ENCODE assay signal across 1 cellular context in the genomic region with DNA sequence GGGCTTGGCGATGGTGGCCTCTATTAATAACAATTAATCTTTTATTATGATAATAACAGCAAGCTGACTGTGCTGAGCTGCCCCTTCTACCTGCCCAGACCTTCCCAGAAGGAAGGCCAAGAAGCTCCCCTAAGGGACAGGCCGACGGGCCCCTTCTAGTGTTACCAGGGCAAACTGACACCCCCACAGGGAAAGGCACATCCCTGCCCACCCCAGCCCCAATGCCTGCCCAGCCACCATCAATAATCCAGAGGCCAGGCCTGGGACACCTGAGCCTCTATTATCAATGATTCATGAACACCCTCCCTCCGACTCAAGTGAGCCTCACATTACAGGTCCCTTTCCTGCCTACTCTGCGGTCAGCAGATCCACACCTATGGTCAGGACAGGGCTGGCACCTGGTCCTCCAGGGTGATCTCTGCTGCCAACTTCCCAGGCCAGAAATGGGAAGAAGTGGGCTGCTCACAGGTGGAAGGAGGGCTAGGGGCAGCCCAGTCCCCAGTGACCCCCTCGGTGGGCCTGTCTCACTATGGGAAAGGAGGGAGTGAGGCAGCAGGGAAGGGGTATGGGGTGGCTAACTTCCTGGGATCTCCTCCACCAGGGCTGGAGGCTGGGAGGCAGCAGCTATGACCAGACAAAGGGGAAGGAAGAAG.
TF ChIP-seq lines count a peak whose summit lies in the region.

No MANE protein-coding gene starts in this region.

TF ChIP-seq in K562, 482 proteins besides CTCF, POLR2A, EP300 and RAD21:
- TF ChIP-seq, protein P1, sequence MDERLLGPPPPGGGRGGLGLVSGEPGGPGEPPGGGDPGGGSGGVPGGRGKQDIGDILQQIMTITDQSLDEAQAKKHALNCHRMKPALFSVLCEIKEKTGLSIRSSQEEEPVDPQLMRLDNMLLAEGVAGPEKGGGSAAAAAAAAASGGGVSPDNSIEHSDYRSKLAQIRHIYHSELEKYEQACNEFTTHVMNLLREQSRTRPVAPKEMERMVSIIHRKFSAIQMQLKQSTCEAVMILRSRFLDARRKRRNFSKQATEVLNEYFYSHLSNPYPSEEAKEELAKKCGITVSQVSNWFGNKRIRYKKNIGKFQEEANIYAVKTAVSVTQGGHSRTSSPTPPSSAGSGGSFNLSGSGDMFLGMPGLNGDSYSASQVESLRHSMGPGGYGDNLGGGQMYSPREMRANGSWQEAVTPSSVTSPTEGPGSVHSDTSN (CRISPR knock-in tag; IDR thresholded peaks at IDR 0.05; ENCODE audit: low read depth): no peak
- TF ChIP-seq, protein P1 (tag; conservative IDR thresholded peaks at IDR 0.05; ENCODE audit: low read depth): no peak
- TF ChIP-seq ATF7 (IDR thresholded peaks at IDR 0.05): peak; percentile 26; the same call in 1 of the 2 replicates
- no peak for TF ChIP-seq ZKSCAN8 (CRISPR knock-in tag; IDR thresholded peaks at IDR 0.05)
